Comparison of ENCODE assay signal across 1 cellular context in the genomic region with DNA sequence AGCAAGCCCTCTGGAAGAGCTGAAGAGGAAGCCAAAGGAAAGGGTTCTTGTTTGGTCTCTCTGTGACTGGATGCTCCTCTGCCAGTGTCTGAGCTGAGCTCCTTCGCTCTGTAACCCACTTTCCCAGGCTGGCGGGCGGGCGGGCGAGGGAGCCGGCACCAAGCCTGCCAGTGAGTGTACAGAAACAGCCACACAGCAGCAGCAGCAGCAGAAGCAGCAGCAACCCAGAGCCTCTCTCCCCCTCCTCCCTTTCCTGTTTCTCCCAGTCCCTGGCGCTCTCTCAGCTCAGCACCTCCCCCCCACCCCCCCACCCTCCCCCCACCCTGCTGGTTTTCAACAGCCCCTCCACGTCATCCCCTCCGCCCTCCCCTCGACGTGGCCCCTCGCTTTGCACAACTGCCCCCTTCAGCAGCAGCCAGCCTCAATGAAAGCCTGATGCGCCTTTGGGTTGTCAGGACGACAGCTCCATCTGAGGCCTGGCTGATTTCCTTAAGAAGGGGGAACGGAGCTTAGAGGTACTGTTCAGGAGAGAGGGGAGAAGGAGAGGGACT.
TF ChIP-seq lines count a peak whose summit lies in the region.

Gene LSAMP (minus strand): TSS at position 197 of the 551 bp plus-strand sequence.

TF ChIP-seq in IMR-90, 13 proteins besides CTCF, POLR2A, EP300 and RAD21 (continued from another document):
- TF ChIP-seq RFX5 (IDR thresholded peaks at IDR 0.05; ENCODE audit: low read depth, low read length) (no peak), MXI1 (IDR thresholded peaks at IDR 0.05; ENCODE audit: borderline replicate concordance, low read depth, low read length) (no peak), RCOR1 (IDR thresholded peaks at IDR 0.05; ENCODE audit: insufficient replicate concordance, low read length) (no peak)
TF ChIP-seq in IMR-90: peak in this region for 0.
